In genomic region chr1:69611316-69611715, GRCh38 we compare ENCODE assay signal across 28 cellular contexts. TPM values are rescaled to one million over a fixed set of nuclear protein-coding genes. Genes with fewer than 3 reads are reported as not detected.
DNase-seq lines count a peak whose midpoint lies in the region; ATAC-seq, FAIRE-seq and TF ChIP-seq lines count a peak whose summit lies in the region.
"Had no signal": no experiment of that assay in that cellular context is flagged by ENCODE, and none has a peak within 500 bp of the region (broad histone marks: within the 10 kb centered on the region; RNA-seq: fewer than 3 reads in every experiment).

No MANE protein-coding gene starts in this region.

- peaks cover 2% of the 10 kb centered on the region for H3K4me1 Mint-ChIP-seq in astrocyte (ENCODE audit: low read depth, unreplicated experiment)
- H3K4me1 Mint-ChIP-seq: CD8-positive, alpha-beta memory T cell; H9; neural progenitor cell had no signal

- BruUV-seq in OCI-LY7 (replicated peaks; lab: Mats Ljungman, UMichigan), result no TSS peak

- no peaks in the 10 kb centered on the region for H3K9me3 Mint-ChIP-seq in astrocyte (ENCODE audit: unreplicated experiment)
- H3K9me3 Mint-ChIP-seq: activated naive CD4-positive, alpha-beta T cell treated with anti-CD3 and anti-CD28 coated beads for 36 hours; H9; neural progenitor cell had no signal

- no peak for FAIRE-seq in astrocyte (lab: Jason Lieb, UNC)
- FAIRE-seq: GM12892 had no signal

- no peaks in the 10 kb centered on the region for H3K27me3 Mint-ChIP-seq in astrocyte (ENCODE audit: low read depth, unreplicated experiment)
- H3K27me3 Mint-ChIP-seq: CD8-positive, alpha-beta memory T cell had no signal

- H3K27ac ChIP-seq in astrocyte (ENCODE audit: low read depth, low read length) (no peak overlapping the region), foreskin keratinocyte (no peak overlapping the region), Karpas-422 (ENCODE audit: low read length) (no peak overlapping the region), OCI-LY7 (ENCODE audit: low read depth, low read length, poor library complexity, severe bottlenecking) (no peak overlapping the region)
- H3K27ac ChIP-seq: left ventricle myocardium inferior, neural progenitor cell, parathyroid adenoma, right atrium auricular region, upper lobe of right lung had no signal

- TF ChIP-seq CTCF in astrocyte (IDR thresholded peaks at IDR 0.05; ENCODE audit: insufficient read depth, low read depth, low read length) (no peak), foreskin keratinocyte (conservative IDR thresholded peaks at IDR 0.05) (no peak), OCI-LY7 (conservative IDR thresholded peaks at IDR 0.05; ENCODE audit: low read length) (no peak)

- no peaks in the 10 kb centered on the region for H3K36me3 ChIP-seq in astrocyte (ENCODE audit: insufficient read depth, low read length)
- H3K36me3 ChIP-seq in Karpas-422 (ENCODE audit: insufficient read depth, low read length), result no peaks in the 10 kb centered on the region
- H3K36me3 ChIP-seq in OCI-LY7 (ENCODE audit: insufficient read depth, low read length), result no peaks in the 10 kb centered on the region
- H3K36me3 ChIP-seq: left ventricle myocardium inferior, neural progenitor cell, right atrium auricular region, upper lobe of right lung had no signal

- no peaks in the 10 kb centered on the region for H3K36me3 Mint-ChIP-seq in astrocyte (ENCODE audit: low read depth, unreplicated experiment)
- H3K36me3 Mint-ChIP-seq: CD8-positive, alpha-beta memory T cell; neural progenitor cell had no signal

- H3K4me1 ChIP-seq in astrocyte (ENCODE audit: insufficient read depth, low read length), result no peaks in the 10 kb centered on the region
- H3K4me1 ChIP-seq in foreskin keratinocyte, result peaks cover 21% of the 10 kb centered on the region
- H3K4me1 ChIP-seq in Karpas-422 (ENCODE audit: low read length), result no peaks in the 10 kb centered on the region
- no peaks in the 10 kb centered on the region for H3K4me1 ChIP-seq in OCI-LY7 (ENCODE audit: insufficient read depth, low read length, poor library complexity, severe bottlenecking)
- H3K4me1 ChIP-seq: left ventricle myocardium inferior, neural progenitor cell, parathyroid adenoma, right atrium auricular region, upper lobe of right lung had no signal

- intact Hi-C loops in OCI-LY7 (cut with micrococcal nuclease; ENCODE audit: unreplicated experiment), result no loop called here

- POLR2A ChIA-PET in OCI-LY7 (lab: Charles Lee), result interaction anchor here (0.9 kb wide), 1 partner anchor 9 kb away, joined by 3 read pairs; no protein-coding TSS in a partner anchor

- H4K20me1 ChIP-seq in astrocyte (ENCODE audit: insufficient read depth, low read length) (no peaks in the 10 kb centered on the region), Karpas-422 (ENCODE audit: insufficient read depth, low read depth, low read length) (no peaks in the 10 kb centered on the region), OCI-LY7 (ENCODE audit: insufficient read depth, low read length) (no peaks in the 10 kb centered on the region)

- H2AFZ ChIP-seq in astrocyte (ENCODE audit: low read depth, low read length) (peak overlapping the region; percentile 30), Karpas-422 (ENCODE audit: low read length) (no peak overlapping the region), OCI-LY7 (ENCODE audit: low read length) (no peak overlapping the region)
- H2AFZ ChIP-seq: neural progenitor cell, parathyroid adenoma had no signal

- DNase-seq in A172 (ENCODE audit: low spot score), result peak; percentile 2
- DNase-seq in HS-27A (ENCODE audit: low read depth), result peak; percentile 12
- DNase-seq in astrocyte (ENCODE audit: low read depth), result no peak
- DNase-seq in foreskin keratinocyte, result peak; percentile 16 to 52
- no peak for DNase-seq in stimulated activated CD4-positive, alpha-beta T cell treated with anti-CD3 and anti-CD28 coated beads, Interleukin-15, amount 100 ng/mL, for 24 hours
- no peak for DNase-seq in Karpas-422
- DNase-seq in activated CD4-positive, alpha-beta T cell treated with anti-CD3 and anti-CD28 coated beads, Interleukin-2, amount 50 U/mL, for 1 hour, result no peak
- no peak for DNase-seq in OCI-LY7 (ENCODE audit: low spot score)
- DNase-seq: activated CD4-positive, alpha-beta T cell treated with anti-CD3 and anti-CD28 coated beads, Interleukin-2, amount 50 U/mL, for 48 hours; activated naive CD4-positive, alpha-beta T cell treated with anti-CD3 and anti-CD28 coated beads for 36 hours; CD8-positive, alpha-beta memory T cell; cerebellar nuclear complex; H9; IMR-90; left ventricle myocardium inferior; NCI-H1092; NCI-H1694 treated with DMSO at 0.1 percent for 48 hours; SK-N-SH; stimulated activated CD4-positive, alpha-beta T cell treated with anti-CD3 and anti-CD28 coated beads, Interleukin-2, amount 100 ng/mL, for 24 hours; stimulated activated naive CD8-positive, alpha-beta T cell treated with anti-CD3 and anti-CD28 coated beads, Interleukin-15, Interleukin-2, amounts not matched to agents 100 U/mL and 50 U/mL, for 24 hours; upper lobe of right lung had no signal

- H3K27me3 ChIP-seq in astrocyte (ENCODE audit: insufficient read depth, low read length) (no peaks in the 10 kb centered on the region), foreskin keratinocyte (no peaks in the 10 kb centered on the region), Karpas-422 (ENCODE audit: low read length) (no peaks in the 10 kb centered on the region)
- H3K27me3 ChIP-seq: neural progenitor cell, right atrium auricular region, upper lobe of right lung had no signal

- CTCF ChIA-PET in OCI-LY7 (lab: Charles Lee; ENCODE audit: unreplicated experiment), result no interaction called here

- H3K9me2 ChIP-seq in Karpas-422 (replicated peaks; ENCODE audit: insufficient read depth, low read length) (peaks cover 5% of the 10 kb centered on the region; the same call in 1 of the 2 replicates), OCI-LY7 (ENCODE audit: insufficient read depth, low read length) (no peaks in the 10 kb centered on the region)
- H3K9me2 ChIP-seq: SK-N-SH had no signal

- ATAC-seq in foreskin keratinocyte, result peak; percentile 33
- ATAC-seq: activated CD4-positive, CD25-positive, alpha-beta regulatory T cell treated with anti-CD3 and anti-CD28 coated beads, Interleukin-2, amount 50 U/mL, for 24 hours; stimulated activated naive CD8-positive, alpha-beta T cell treated with anti-CD3 and anti-CD28 coated beads, Interleukin-15, Interleukin-2, amounts not matched to agents 100 U/mL and 50 U/mL, for 24 hours; upper lobe of right lung had no signal

- H3K79me2 ChIP-seq in astrocyte (ENCODE audit: insufficient read depth, low read length) (no peaks in the 10 kb centered on the region), Karpas-422 (ENCODE audit: low read length) (no peaks in the 10 kb centered on the region), OCI-LY7 (ENCODE audit: insufficient read depth, low read depth, low read length) (no peaks in the 10 kb centered on the region)
- H3K79me2 ChIP-seq: parathyroid adenoma had no signal

- no peak overlapping the region for H3K4me3 Mint-ChIP-seq in astrocyte (ENCODE audit: unreplicated experiment)
- H3K4me3 Mint-ChIP-seq: activated naive CD4-positive, alpha-beta T cell treated with anti-CD3 and anti-CD28 coated beads for 36 hours; CD8-positive, alpha-beta memory T cell; H9; neural progenitor cell had no signal

- no peak overlapping the region for H3K4me2 ChIP-seq in astrocyte (ENCODE audit: low read length)
- no peak overlapping the region for H3K4me2 ChIP-seq in Karpas-422 (ENCODE audit: low read depth, low read length, poor library complexity, severe bottlenecking)
- no peak overlapping the region for H3K4me2 ChIP-seq in OCI-LY7 (ENCODE audit: low read length)
- H3K4me2 ChIP-seq: neural progenitor cell, SK-N-SH, smooth muscle cell had no signal

- no peak overlapping the region for H3K27ac Mint-ChIP-seq in astrocyte (ENCODE audit: unreplicated experiment)
- H3K27ac Mint-ChIP-seq: activated naive CD4-positive, alpha-beta T cell treated with anti-CD3 and anti-CD28 coated beads for 36 hours; H9; neural progenitor cell had no signal

- no peak overlapping the region for H3K9ac ChIP-seq in astrocyte (ENCODE audit: low read length)
- H3K9ac ChIP-seq in Karpas-422 (ENCODE audit: low read length), result no peak overlapping the region
- H3K9ac ChIP-seq: neural progenitor cell, parathyroid adenoma, SK-N-SH had no signal

- H3K9me3 ChIP-seq in astrocyte (ENCODE audit: insufficient read depth, low read depth, low read length) (no peaks in the 10 kb centered on the region), Karpas-422 (ENCODE audit: low read length) (no peaks in the 10 kb centered on the region), OCI-LY7 (ENCODE audit: low read length) (no peaks in the 10 kb centered on the region)
- H3K9me3 ChIP-seq: left ventricle myocardium inferior, right atrium auricular region, SK-N-SH, upper lobe of right lung had no signal

- H3K4me3 ChIP-seq in astrocyte (ENCODE audit: insufficient read depth, low read depth, low read length), result no peak overlapping the region
- no peak overlapping the region for H3K4me3 ChIP-seq in Karpas-422 (ENCODE audit: low read length)
- H3K4me3 ChIP-seq in OCI-LY7 (ENCODE audit: low read depth, low read length, poor library complexity, severe bottlenecking), result no peak overlapping the region
- H3K4me3 ChIP-seq: left ventricle myocardium inferior, neural progenitor cell, right atrium auricular region, smooth muscle cell, upper lobe of right lung had no signal

RNA-seq across cellular contexts. Expression of gene LRRC7, which starts 43.6 kb away (rescaled TPM):
- 0.28 and 0.43 TPM in 2 replicates for total RNA-seq in A172 (2014; rRNA removed; shearing (Covaris generic))
- total RNA-seq in astrocyte (0.14 and 0.27 TPM in 2 replicates), foreskin keratinocyte (0.03 and 0.07 TPM in 2 replicates), OCI-LY7 (2022) (not detected in 2 replicates)
- not detected in 2 replicates for polyA plus RNA-seq in foreskin keratinocyte
- total RNA-seq in Karpas-422 (2014; rRNA removed; shearing (Covaris generic); ENCODE audit: low replicate concordance), result not detected in 2 replicates
- total RNA-seq in OCI-LY7 (2014; rRNA removed; shearing (Covaris generic)), result not detected in 2 replicates
- total RNA-seq: activated naive CD4-positive, alpha-beta T cell treated with anti-CD3 and anti-CD28 coated beads for 36 hours; CD8-positive, alpha-beta memory T cell; G401; H9; upper lobe of right lung had no signal
- polyA plus RNA-seq: CD8-positive, alpha-beta memory T cell had no signal

Comparison
In these comparisons a context has a peak if more than half of its experiments do, and no peak if none do; other contexts are left out.
1. DNase-seq: peak in A172 (single experiment), HS-27A (single experiment) and foreskin keratinocyte (2 of 2); none in astrocyte (single experiment), stimulated activated CD4-positive, alpha-beta T cell treated with anti-CD3 and anti-CD28 coated beads, Interleukin-15, amount 100 ng/mL, for 24 hours (single experiment), Karpas-422 (single experiment), activated CD4-positive, alpha-beta T cell treated with anti-CD3 and anti-CD28 coated beads, Interleukin-2, amount 50 U/mL, for 1 hour (single experiment) and OCI-LY7 (single experiment).